19 cellular contexts compared by ENCODE assay signal in the genomic region with DNA sequence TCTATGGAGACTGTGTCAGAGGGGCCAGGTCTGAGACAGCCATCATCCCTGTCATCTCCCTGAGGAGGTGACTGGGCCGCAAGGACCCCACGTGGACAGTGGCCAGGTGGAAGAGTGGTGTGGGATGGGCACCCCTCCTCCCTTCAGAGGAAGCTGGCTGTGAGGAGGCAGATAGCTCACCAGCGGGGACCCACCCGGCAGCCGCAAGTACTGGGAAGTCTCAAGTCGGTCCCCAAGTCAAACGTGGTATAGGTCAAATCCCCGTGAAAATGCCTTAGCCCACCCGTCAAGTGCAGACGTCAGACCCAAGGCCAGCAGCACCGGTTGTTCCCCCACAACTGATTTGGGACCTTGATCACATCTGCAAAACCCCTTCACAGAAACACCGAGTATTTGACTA. TPM values are rescaled to one million over a fixed set of nuclear protein-coding genes. Genes with fewer than 3 reads are reported as not detected.
DNase-seq lines count a peak whose midpoint lies in the region; ATAC-seq and TF ChIP-seq lines count a peak whose summit lies in the region.
"Had no signal": no experiment of that assay in that cellular context is flagged by ENCODE, and none has a peak within 500 bp of the region (broad histone marks: within the 10 kb centered on the region; RNA-seq: fewer than 3 reads in every experiment).

No MANE protein-coding gene starts in this region.

- H3K36me3 ChIP-seq in RWPE2 (ENCODE audit: low read depth): no peaks in the 10 kb centered on the region
- no peaks in the 10 kb centered on the region for H3K36me3 ChIP-seq in SK-N-SH (replicated peaks in 1 of 2; ENCODE audit: control insufficient read depth in 1 of 2, insufficient read depth in 2 of 2, low read length in 1 of 2)
- H3K36me3 ChIP-seq: BE2C had no signal

- no peaks in the 10 kb centered on the region for H4K20me1 ChIP-seq in SK-N-SH (ENCODE audit: insufficient read depth)

- H3K27ac ChIP-seq in RWPE2 (ENCODE audit: poor library complexity, severe bottlenecking): no peak overlapping the region
- H3K27ac ChIP-seq in SK-N-SH (ENCODE audit: low read depth in 2 of 2, low read length in 1 of 2): no peak overlapping the region

- H3F3A ChIP-seq in SK-N-SH (replicated peaks; ENCODE audit: insufficient read depth): no peaks in the 10 kb centered on the region

- no peaks in the 10 kb centered on the region for H3K4me1 ChIP-seq in RWPE2 (ENCODE audit: insufficient read depth, poor library complexity, severe bottlenecking)
- peaks cover 0 to 28% of the 10 kb centered on the region in 2 experiments; a peak in 1 of 4 replicates for H3K4me1 ChIP-seq in SK-N-SH (ENCODE audit: control insufficient read depth in 1 of 2, insufficient read depth in 2 of 2, low read depth in 1 of 2, low read length in 1 of 2)
- H3K4me1 ChIP-seq: BE2C had no signal

- TF ChIP-seq EP300 in SK-N-SH (IDR thresholded peaks at IDR 0.05; ENCODE audit: borderline replicate concordance in 1 of 2, low read depth in 1 of 2, low read length in 1 of 2): no peak

- no peak for TF ChIP-seq CTCF in RWPE2 (IDR thresholded peaks at IDR 0.05; ENCODE audit: poor library complexity, severe bottlenecking)
- no peak for TF ChIP-seq CTCF in osteocyte (IDR thresholded peaks at IDR 0.05)
- no peak for TF ChIP-seq CTCF in SK-N-SH (IDR thresholded peaks at IDR 0.05)

- H2AFZ ChIP-seq in SK-N-SH (ENCODE audit: low read depth): no peak overlapping the region

- H3K27me3 Mint-ChIP-seq in activated T-cell treated with anti-CD3 and anti-CD28 coated beads, Interleukin-2, amount 50 U/mL, for 4 hours (ENCODE audit: low read depth): peaks cover 2% of the 10 kb centered on the region
- peaks cover 29% of the 10 kb centered on the region for H3K27me3 Mint-ChIP-seq in osteocyte (ENCODE audit: unreplicated experiment)

- 76% methylated on average over 12 of the region's 12 CpGs for WGBS in SK-N-SH (ENCODE audit: low lambda C conversion rate)

- H3K9me2 ChIP-seq in SK-N-SH: no peaks in the 10 kb centered on the region

- H3K4me3 ChIP-seq in RWPE2 (ENCODE audit: severe bottlenecking) (no peak overlapping the region), SK-N-SH (ENCODE audit: low read depth in 2 of 2, low read length in 1 of 2) (no peak overlapping the region)
- H3K4me3 ChIP-seq: GM12878 had no signal

- H3K4me3 Mint-ChIP-seq in activated T-cell treated with anti-CD3 and anti-CD28 coated beads, Interleukin-2, amount 50 U/mL, for 4 hours: no peak overlapping the region
- H3K4me3 Mint-ChIP-seq in osteocyte (ENCODE audit: unreplicated experiment): no peak overlapping the region
- H3K4me3 Mint-ChIP-seq: CD4-positive, CD25-positive, alpha-beta regulatory T cell; CD8-positive, alpha-beta memory T cell; H9 had no signal

- no peak overlapping the region for H3K9ac ChIP-seq in SK-N-SH

- no peaks in the 10 kb centered on the region for H3K27me3 ChIP-seq in RWPE2 (ENCODE audit: insufficient read depth, poor library complexity, severe bottlenecking)
- H3K27me3 ChIP-seq in SK-N-SH (ENCODE audit: insufficient read depth): no peaks in the 10 kb centered on the region
- H3K27me3 ChIP-seq: BE2C had no signal

- peaks cover 16% of the 10 kb centered on the region for H3K4me1 Mint-ChIP-seq in activated T-cell treated with anti-CD3 and anti-CD28 coated beads, Interleukin-2, amount 50 U/mL, for 4 hours (ENCODE audit: low read depth)
- H3K4me1 Mint-ChIP-seq in osteocyte (ENCODE audit: unreplicated experiment): no peaks in the 10 kb centered on the region

- no peaks in the 10 kb centered on the region for H3K9me3 Mint-ChIP-seq in activated T-cell treated with anti-CD3 and anti-CD28 coated beads, Interleukin-2, amount 50 U/mL, for 4 hours
- H3K9me3 Mint-ChIP-seq in osteocyte (ENCODE audit: unreplicated experiment): peaks cover 12% of the 10 kb centered on the region

- no peaks in the 10 kb centered on the region for H3K79me2 ChIP-seq in SK-N-SH (ENCODE audit: insufficient read depth)

- TF ChIP-seq RAD21 in SK-N-SH (IDR thresholded peaks at IDR 0.05; ENCODE audit: low read length): no peak

- DNase-seq in activated T-cell treated with anti-CD3 and anti-CD28 coated beads, Interleukin-2, amount 50 U/mL, for 4 hours: peak; percentile 0
- DNase-seq in activated T-cell treated with anti-CD3 and anti-CD28 coated beads, Interleukin-2, amount 50 U/mL, for 1 hour: no peak
- peak; percentile 65 for DNase-seq in RWPE2 (ENCODE audit: low spot score)
- peak; percentile 36 for DNase-seq in left lobe of liver (ENCODE audit: low spot score)
- peak; percentile 45 for DNase-seq in sciatic nerve (ENCODE audit: low spot score)
- DNase-seq in osteocyte (ENCODE audit: extremely low spot score, unreplicated experiment): no peak
- no peak for DNase-seq in SK-N-SH
- DNase-seq: ACHN; BE2C; C1 segment of cervical spinal cord; CD4-positive, CD25-positive, alpha-beta regulatory T cell; CD8-positive, alpha-beta memory T cell; COR-L47; DMS53; DND-41; EL; GOT3; H9 had no signal

- intact Hi-C loops in sciatic nerve (cut with DNase I): no loop called here

- peaks cover 9% of the 10 kb centered on the region for H3K9me3 ChIP-seq in RWPE2 (ENCODE audit: severe bottlenecking)
- H3K9me3 ChIP-seq in SK-N-SH: no peaks in the 10 kb centered on the region

- ATAC-seq in activated T-cell treated with anti-CD3 and anti-CD28 coated beads, Interleukin-2, amount 50 U/mL, for 4 hours: no peak
- no peak for ATAC-seq in RWPE2 (ENCODE audit: low read depth)
- no peak for ATAC-seq in left lobe of liver
- no peak for ATAC-seq in sciatic nerve
- ATAC-seq: GM12878 had no signal

- no peak overlapping the region for H3K4me2 ChIP-seq in SK-N-SH

- no peak overlapping the region for H3K27ac Mint-ChIP-seq in osteocyte (ENCODE audit: unreplicated experiment)
- H3K27ac Mint-ChIP-seq: CD8-positive, alpha-beta memory T cell had no signal

- POLR2A ChIA-PET in SK-N-SH (lab: Yijun Ruan, JAX): no interaction called here

- CTCF ChIA-PET in SK-N-SH (lab: Yijun Ruan, JAX): no interaction called here

- no peaks in the 10 kb centered on the region for H3K36me3 Mint-ChIP-seq in activated T-cell treated with anti-CD3 and anti-CD28 coated beads, Interleukin-2, amount 50 U/mL, for 4 hours (ENCODE audit: insufficient read depth)
- no peaks in the 10 kb centered on the region for H3K36me3 Mint-ChIP-seq in osteocyte (ENCODE audit: unreplicated experiment)
- H3K36me3 Mint-ChIP-seq: CD4-positive, CD25-positive, alpha-beta regulatory T cell; CD8-positive, alpha-beta memory T cell had no signal

TF ChIP-seq in SK-N-SH, 30 proteins besides CTCF, POLR2A, EP300 and RAD21:
- TF ChIP-seq FOSL2 (IDR thresholded peaks at IDR 0.05; ENCODE audit: borderline replicate concordance, low read depth) (no peak), NRF1 (IDR thresholded peaks at IDR 0.05; ENCODE audit: low read depth, low read length) (no peak), MXI1 (IDR thresholded peaks at IDR 0.05; ENCODE audit: low read depth, low read length) (no peak), ELF1 (IDR thresholded peaks at IDR 0.05) (no peak)

RNA-seq across cellular contexts. Expression of gene KLF13, which starts 12.3 kb away (rescaled TPM):
- total RNA-seq in activated T-cell treated with anti-CD3 and anti-CD28 coated beads, Interleukin-2, amount 50 U/mL, for 4 hours: 10 to 100 TPM; 75.0 to 82.8 (median 81.8) TPM
- total RNA-seq in left lobe of liver (91.9 TPM), sciatic nerve (85.9 TPM), osteocyte (54.5 and 57.7 TPM in 2 replicates)
- polyA plus RNA-seq in SK-N-SH (2012; rRNA removed): 7.1 and 8.6 TPM in 2 replicates
- polyA plus RNA-seq in SK-N-SH (2012; cell fraction: cytosol; rRNA removed): 9.4 and 11.1 TPM in 2 replicates
- polyA plus RNA-seq in SK-N-SH (2012; cell fraction: nucleus; rRNA removed): 7.4 and 9.3 TPM in 2 replicates

Comparison
In these comparisons a context has a peak if more than half of its experiments do, and no peak if none do; other contexts are left out.
1. DNase-seq: peak in activated T-cell treated with anti-CD3 and anti-CD28 coated beads, Interleukin-2, amount 50 U/mL, for 4 hours (single experiment), RWPE2 (single experiment), left lobe of liver (single experiment) and sciatic nerve (single experiment); none in activated T-cell treated with anti-CD3 and anti-CD28 coated beads, Interleukin-2, amount 50 U/mL, for 1 hour (single experiment), osteocyte (single experiment) and SK-N-SH (single experiment).